14 cellular contexts compared by ENCODE assay signal in the genomic region with DNA sequence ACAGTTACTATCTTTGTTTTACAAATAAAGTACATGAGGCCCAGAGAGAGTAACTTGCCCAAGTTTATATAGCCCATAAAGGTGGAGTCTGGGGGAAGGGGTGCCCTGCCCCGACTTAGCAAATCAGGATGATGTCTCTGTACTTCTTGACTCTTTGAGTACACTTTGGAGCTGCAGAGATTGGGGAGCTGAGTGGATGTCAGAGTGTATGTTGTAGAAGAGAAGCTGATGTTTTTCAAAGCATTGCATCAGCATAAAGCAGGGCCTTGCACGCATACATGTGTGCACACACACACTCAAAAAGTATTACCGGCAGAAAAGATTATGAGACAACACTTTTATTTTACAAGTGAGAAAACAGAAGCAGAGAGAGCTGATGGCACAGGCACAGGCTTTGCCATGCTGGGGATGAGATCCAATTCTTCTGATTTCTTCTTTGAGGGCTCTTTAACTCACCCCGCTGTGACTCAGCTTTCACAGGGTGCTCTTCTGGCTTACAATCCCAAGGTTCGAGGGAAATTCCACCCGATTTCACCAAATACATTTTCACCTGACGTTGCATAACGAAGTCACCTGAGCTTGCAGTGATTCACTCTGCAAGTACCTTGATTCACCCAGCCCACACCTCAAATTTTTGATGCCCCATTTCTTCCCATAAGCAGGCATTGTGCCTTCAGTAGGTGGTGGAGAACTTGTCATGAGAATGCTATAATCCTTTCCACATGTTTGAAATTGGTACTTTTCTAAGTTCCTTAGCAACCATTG.
DNase-seq lines count a peak whose midpoint lies in the region; ATAC-seq, FAIRE-seq and TF ChIP-seq lines count a peak whose summit lies in the region.
"Had no signal": no experiment of that assay in that cellular context is flagged by ENCODE, and none has a peak within 500 bp of the region (broad histone marks: within the 10 kb centered on the region; RNA-seq: fewer than 3 reads in every experiment).

No MANE protein-coding gene starts in this region.

- peaks cover 88% of the 10 kb centered on the region for H3K4me1 Mint-ChIP-seq in osteocyte (ENCODE audit: unreplicated experiment)
- H3K4me1 Mint-ChIP-seq: activated CD4-positive, alpha-beta T cell treated with anti-CD3 and anti-CD28 coated beads for 36 hours had no signal

- H3K4me3 Mint-ChIP-seq in osteocyte (ENCODE audit: unreplicated experiment) = no peak overlapping the region
- H3K4me3 Mint-ChIP-seq: activated CD4-positive, alpha-beta T cell treated with anti-CD3 and anti-CD28 coated beads for 36 hours; activated T-cell treated with anti-CD3 and anti-CD28 coated beads, Interleukin-2, amount 50 U/mL, for 24 hours had no signal

- no peaks in the 10 kb centered on the region for H3K27me3 Mint-ChIP-seq in osteocyte (ENCODE audit: unreplicated experiment)

- no peaks in the 10 kb centered on the region for H3K9me3 Mint-ChIP-seq in osteocyte (ENCODE audit: unreplicated experiment)
- H3K9me3 Mint-ChIP-seq: activated T-cell treated with anti-CD3 and anti-CD28 coated beads, Interleukin-2, amount 50 U/mL, for 24 hours had no signal

- DNase-seq in Daoy (ENCODE audit: low read depth) = peak; percentile 73
- DNase-seq in OCI-M1 (lab: John Stamatoyannopoulos, UW) = peak; percentile 21
- DNase-seq in osteocyte (ENCODE audit: extremely low spot score, unreplicated experiment) = no peak
- DNase-seq in urothelium cell line (ENCODE audit: low spot score) = no peak
- DNase-seq in COLO829 (ENCODE audit: low spot score) = no peak
- DNase-seq: activated CD4-positive, alpha-beta T cell treated with anti-CD3 and anti-CD28 coated beads for 36 hours; activated T-cell treated with anti-CD3 and anti-CD28 coated beads, Interleukin-2, amount 50 U/mL, for 24 hours; hippocampal formation; NCI-H1092; stimulated activated CD8-positive, alpha-beta memory T cell treated with anti-CD3 and anti-CD28 coated beads, Interleukin-4, amount 100 ng/mL, for 48 hours had no signal

- ATAC-seq in esophagus mucosa = peak; percentile 66
- no peak for ATAC-seq in HG03571 (IDR thresholded peaks at IDR 0.05; ENCODE audit: unreplicated experiment)
- no peak for ATAC-seq in HG03108 (IDR thresholded peaks at IDR 0.05; ENCODE audit: unreplicated experiment)
- ATAC-seq: activated CD4-positive, alpha-beta T cell treated with anti-CD3 and anti-CD28 coated beads for 36 hours had no signal

- H3K36me3 Mint-ChIP-seq in osteocyte (ENCODE audit: unreplicated experiment) = no peaks in the 10 kb centered on the region

- FAIRE-seq in urothelium cell line (lab: Jason Lieb, UNC) = no peak
- FAIRE-seq: G401.6 had no signal

- peak overlapping the region; percentile 99 for H3K27ac Mint-ChIP-seq in osteocyte (ENCODE audit: unreplicated experiment)
- H3K27ac Mint-ChIP-seq: activated CD4-positive, alpha-beta T cell treated with anti-CD3 and anti-CD28 coated beads for 36 hours; activated T-cell treated with anti-CD3 and anti-CD28 coated beads, Interleukin-2, amount 50 U/mL, for 24 hours had no signal

- TF ChIP-seq CTCF in osteocyte (IDR thresholded peaks at IDR 0.05) = no peak

Comparison
In these comparisons a context has a peak if more than half of its experiments do, and no peak if none do; other contexts are left out.
1. DNase-seq: peak in Daoy (single experiment) and OCI-M1 (single experiment); none in osteocyte (single experiment), urothelium cell line (single experiment) and COLO829 (single experiment).